In the genomic region with DNA sequence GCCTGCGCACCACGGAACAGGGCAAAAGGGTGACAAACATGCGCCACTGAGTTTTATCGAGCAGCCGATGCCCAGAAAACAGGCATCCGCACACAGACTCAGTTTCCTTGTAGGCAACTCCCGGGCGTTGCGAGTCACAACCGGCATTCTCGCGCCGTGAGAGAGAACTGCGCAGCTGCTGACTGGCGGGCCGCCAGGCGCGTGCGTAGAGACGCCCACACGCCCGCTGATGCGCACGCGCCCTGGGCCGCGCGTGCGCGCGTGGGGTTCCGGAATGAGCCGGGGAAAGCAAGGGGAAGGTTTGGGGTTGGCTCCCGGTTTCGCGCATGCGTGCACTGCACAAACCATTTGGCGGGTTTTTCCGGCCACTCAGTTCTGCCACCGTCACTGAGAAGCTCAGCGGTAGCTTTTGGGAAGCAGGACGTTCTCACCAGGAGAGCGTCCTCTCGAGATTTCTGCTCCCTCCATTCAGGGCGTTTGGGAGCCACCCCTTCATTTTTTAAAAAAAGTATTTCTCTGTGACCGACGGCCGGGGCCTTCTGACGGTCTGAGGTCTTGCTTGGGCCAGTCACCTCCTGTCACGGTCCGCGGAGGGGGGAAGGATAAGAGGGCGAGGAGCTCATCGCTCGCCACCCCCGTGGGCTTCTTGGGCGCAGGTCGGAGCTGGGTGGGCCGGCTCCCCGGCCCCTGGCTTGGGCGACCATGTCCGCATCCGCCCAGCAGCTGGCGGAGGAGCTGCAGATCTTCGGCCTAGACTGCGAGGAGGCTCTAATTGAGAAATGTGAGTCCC, we compare ENCODE assay signal across 1 cellular context.
TF ChIP-seq lines count a peak whose summit lies in the region.

A gene with protein sequence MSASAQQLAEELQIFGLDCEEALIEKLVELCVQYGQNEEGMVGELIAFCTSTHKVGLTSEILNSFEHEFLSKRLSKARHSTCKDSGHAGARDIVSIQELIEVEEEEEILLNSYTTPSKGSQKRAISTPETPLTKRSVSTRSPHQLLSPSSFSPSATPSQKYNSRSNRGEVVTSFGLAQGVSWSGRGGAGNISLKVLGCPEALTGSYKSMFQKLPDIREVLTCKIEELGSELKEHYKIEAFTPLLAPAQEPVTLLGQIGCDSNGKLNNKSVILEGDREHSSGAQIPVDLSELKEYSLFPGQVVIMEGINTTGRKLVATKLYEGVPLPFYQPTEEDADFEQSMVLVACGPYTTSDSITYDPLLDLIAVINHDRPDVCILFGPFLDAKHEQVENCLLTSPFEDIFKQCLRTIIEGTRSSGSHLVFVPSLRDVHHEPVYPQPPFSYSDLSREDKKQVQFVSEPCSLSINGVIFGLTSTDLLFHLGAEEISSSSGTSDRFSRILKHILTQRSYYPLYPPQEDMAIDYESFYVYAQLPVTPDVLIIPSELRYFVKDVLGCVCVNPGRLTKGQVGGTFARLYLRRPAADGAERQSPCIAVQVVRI (plus strand): TSS at position 372 of the 790 bp plus-strand sequence. CDS start 331 bp downstream, at position 703.

TF ChIP-seq in HepG2, 621 proteins besides CTCF, POLR2A, EP300 and RAD21 (continued from another document and continues in another):
- TF ChIP-seq, protein P1, sequence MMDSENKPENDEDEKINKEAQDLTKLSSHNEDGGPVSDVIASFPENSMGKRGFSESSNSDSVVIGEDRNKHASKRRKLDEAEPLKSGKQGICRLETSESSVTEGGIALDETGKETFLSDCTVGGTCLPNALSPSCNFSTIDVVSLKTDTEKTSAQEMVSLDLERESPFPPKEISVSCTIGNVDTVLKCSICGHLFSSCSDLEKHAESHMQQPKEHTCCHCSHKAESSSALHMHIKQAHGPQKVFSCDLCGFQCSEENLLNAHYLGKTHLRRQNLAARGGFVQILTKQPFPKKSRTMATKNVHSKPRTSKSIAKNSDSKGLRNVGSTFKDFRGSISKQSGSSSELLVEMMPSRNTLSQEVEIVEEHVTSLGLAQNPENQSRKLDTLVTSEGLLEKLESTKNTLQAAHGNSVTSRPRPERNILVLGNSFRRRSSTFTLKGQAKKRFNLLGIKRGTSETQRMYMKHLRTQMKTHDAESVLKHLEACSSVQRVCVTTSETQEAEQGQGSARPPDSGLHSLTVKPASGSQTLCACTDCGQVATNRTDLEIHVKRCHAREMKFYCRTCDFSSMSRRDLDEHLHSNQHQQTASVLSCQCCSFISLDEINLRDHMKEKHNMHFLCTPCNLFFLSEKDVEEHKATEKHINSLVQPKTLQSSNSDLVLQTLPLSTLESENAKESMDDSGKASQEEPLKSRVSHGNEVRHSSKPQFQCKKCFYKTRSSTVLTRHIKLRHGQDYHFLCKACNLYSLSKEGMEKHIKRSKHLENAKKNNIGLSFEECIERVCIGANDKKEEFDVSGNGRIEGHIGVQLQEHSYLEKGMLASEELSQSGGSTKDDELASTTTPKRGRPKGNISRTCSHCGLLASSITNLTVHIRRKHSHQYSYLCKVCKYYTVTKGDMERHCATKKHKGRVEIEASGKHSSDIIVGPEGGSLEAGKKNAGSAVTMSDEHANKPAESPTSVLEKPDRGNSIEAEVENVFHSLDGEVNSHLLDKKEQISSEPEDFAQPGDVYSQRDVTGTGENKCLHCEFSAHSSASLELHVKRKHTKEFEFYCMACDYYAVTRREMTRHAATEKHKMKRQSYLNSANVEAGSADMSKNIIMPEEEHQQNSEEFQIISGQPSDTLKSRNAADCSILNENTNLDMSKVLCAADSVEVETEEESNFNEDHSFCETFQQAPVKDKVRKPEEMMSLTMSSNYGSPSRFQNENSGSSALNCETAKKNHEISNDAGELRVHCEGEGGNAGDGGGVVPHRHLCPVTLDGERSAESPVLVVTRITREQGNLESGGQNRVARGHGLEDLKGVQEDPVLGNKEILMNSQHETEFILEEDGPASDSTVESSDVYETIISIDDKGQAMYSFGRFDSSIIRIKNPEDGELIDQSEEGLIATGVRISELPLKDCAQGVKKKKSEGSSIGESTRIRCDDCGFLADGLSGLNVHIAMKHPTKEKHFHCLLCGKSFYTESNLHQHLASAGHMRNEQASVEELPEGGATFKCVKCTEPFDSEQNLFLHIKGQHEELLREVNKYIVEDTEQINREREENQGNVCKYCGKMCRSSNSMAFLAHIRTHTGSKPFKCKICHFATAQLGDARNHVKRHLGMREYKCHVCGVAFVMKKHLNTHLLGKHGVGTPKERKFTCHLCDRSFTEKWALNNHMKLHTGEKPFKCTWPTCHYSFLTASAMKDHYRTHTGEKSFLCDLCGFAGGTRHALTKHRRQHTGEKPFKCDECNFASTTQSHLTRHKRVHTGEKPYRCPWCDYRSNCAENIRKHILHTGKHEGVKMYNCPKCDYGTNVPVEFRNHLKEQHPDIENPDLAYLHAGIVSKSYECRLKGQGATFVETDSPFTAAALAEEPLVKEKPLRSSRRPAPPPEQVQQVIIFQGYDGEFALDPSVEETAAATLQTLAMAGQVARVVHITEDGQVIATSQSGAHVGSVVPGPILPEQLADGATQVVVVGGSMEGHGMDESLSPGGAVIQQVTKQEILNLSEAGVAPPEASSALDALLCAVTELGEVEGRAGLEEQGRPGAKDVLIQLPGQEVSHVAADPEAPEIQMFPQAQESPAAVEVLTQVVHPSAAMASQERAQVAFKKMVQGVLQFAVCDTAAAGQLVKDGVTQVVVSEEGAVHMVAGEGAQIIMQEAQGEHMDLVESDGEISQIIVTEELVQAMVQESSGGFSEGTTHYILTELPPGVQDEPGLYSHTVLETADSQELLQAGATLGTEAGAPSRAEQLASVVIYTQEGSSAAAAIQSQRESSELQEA (CRISPR knock-in tag; IDR thresholded peaks at IDR 0.05; ENCODE audit: not compliant biosample characterization), result peak; percentile 78
- TF ChIP-seq ZNF121 (CRISPR knock-in tag; IDR thresholded peaks at IDR 0.05) (no peak), ZNF282 (IDR thresholded peaks at IDR 0.05; ENCODE audit: partially characterized antibody) (no peak), NKX3-1 (CRISPR knock-in tag; IDR thresholded peaks at IDR 0.05) (no peak), NR0B2 (CRISPR knock-in tag; IDR thresholded peaks at IDR 0.05) (no peak; the same call in 1 of the 2 replicates), FOXP1 (IDR thresholded peaks at IDR 0.05) (no peak), FOXP1 (CRISPR knock-in tag; IDR thresholded peaks at IDR 0.05) (no peak), FOXK2 (IDR thresholded peaks at IDR 0.05) (no peak), ZNF605 (CRISPR knock-in tag; IDR thresholded peaks at IDR 0.05) (peak; percentile 79; the same call in 1 of the 2 replicates), ZNF180 (CRISPR knock-in tag; IDR thresholded peaks at IDR 0.05; ENCODE audit: borderline replicate concordance, low read depth) (no peak), NR1H2 (CRISPR knock-in tag; IDR thresholded peaks at IDR 0.05; ENCODE audit: borderline replicate concordance, low read depth) (no peak), SMAD1 (CRISPR knock-in tag; IDR thresholded peaks at IDR 0.05; ENCODE audit: borderline replicate concordance, low read depth) (no peak), ARID4A (CRISPR knock-in tag; IDR thresholded peaks at IDR 0.05; ENCODE audit: borderline replicate concordance) (peak; percentile 70; the same call in 1 of the 2 replicates), ATF7 (IDR thresholded peaks at IDR 0.05) (no peak), ATF7 (CRISPR knock-in tag; IDR thresholded peaks at IDR 0.05) (no peak), LCORL (IDR thresholded peaks at IDR 0.05) (no peak), LCORL (CRISPR knock-in tag; IDR thresholded peaks at IDR 0.05) (no peak), KDM4B (CRISPR knock-in tag; IDR thresholded peaks at IDR 0.05) (no peak)
- TF ChIP-seq, protein P2, sequence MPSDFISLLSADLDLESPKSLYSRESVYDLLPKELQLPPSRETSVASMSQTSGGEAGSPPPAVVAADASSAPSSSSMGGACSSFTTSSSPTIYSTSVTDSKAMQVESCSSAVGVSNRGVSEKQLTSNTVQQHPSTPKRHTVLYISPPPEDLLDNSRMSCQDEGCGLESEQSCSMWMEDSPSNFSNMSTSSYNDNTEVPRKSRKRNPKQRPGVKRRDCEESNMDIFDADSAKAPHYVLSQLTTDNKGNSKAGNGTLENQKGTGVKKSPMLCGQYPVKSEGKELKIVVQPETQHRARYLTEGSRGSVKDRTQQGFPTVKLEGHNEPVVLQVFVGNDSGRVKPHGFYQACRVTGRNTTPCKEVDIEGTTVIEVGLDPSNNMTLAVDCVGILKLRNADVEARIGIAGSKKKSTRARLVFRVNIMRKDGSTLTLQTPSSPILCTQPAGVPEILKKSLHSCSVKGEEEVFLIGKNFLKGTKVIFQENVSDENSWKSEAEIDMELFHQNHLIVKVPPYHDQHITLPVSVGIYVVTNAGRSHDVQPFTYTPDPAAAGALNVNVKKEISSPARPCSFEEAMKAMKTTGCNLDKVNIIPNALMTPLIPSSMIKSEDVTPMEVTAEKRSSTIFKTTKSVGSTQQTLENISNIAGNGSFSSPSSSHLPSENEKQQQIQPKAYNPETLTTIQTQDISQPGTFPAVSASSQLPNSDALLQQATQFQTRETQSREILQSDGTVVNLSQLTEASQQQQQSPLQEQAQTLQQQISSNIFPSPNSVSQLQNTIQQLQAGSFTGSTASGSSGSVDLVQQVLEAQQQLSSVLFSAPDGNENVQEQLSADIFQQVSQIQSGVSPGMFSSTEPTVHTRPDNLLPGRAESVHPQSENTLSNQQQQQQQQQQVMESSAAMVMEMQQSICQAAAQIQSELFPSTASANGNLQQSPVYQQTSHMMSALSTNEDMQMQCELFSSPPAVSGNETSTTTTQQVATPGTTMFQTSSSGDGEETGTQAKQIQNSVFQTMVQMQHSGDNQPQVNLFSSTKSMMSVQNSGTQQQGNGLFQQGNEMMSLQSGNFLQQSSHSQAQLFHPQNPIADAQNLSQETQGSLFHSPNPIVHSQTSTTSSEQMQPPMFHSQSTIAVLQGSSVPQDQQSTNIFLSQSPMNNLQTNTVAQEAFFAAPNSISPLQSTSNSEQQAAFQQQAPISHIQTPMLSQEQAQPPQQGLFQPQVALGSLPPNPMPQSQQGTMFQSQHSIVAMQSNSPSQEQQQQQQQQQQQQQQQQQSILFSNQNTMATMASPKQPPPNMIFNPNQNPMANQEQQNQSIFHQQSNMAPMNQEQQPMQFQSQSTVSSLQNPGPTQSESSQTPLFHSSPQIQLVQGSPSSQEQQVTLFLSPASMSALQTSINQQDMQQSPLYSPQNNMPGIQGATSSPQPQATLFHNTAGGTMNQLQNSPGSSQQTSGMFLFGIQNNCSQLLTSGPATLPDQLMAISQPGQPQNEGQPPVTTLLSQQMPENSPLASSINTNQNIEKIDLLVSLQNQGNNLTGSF (CRISPR knock-in tag; IDR thresholded peaks at IDR 0.05), result no peak; the same call in 1 of the 2 replicates
